In the genomic region with DNA sequence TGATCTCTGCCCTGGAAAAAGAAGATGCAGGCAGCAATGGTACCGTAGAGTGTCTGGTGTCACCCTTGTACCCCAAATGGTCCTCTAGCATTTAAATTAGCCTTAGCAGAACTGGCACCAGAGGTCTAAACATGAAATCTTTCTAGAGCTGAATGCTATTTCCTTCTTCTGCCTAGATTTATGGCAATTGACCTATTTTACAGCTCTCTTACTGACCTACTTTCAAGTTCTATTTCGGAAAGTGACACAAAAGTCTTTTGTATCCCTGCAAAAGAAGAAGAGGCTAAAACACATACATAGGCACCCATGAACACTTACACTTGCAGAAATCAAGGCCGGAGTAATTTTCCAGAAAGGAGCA, we compare ENCODE assay signal across 15 cellular contexts. TPM values are rescaled to one million over a fixed set of nuclear protein-coding genes. Genes with fewer than 3 reads are reported as not detected.
A peak's percentile ranks its signal among the peaks of the same experiment; 100 is the strongest.
DNase-seq lines count a peak whose midpoint lies in the region; ATAC-seq and TF ChIP-seq lines count a peak whose summit lies in the region.
"Had no signal": no experiment of that assay in that cellular context is flagged by ENCODE, and none has a peak within 500 bp of the region (broad histone marks: within the 10 kb centered on the region; RNA-seq: fewer than 3 reads in every experiment).

No MANE protein-coding gene starts in this region.

- WGBS in mammary epithelial cell (ENCODE audit: low coverage, missing lambda C conversion rate) = 88% methylated on average over 3 of the region's 3 CpGs

- DNase-seq in mammary epithelial cell = no peak
- no peak for DNase-seq in MCF 10A (ENCODE audit: unreplicated experiment)
- no peak for DNase-seq in adipocyte (ENCODE audit: low read depth)
- DNase-seq in neural progenitor cell (ENCODE audit: low spot score) = no peak
- no peak for DNase-seq in nephron progenitor cell
- no peak for DNase-seq in DMS114 treated with DMSO at 0.1 percent for 48 hours (lab: John Stamatoyannopoulos, UW; ENCODE audit: unreplicated experiment)
- DNase-seq: DMS79 treated with DMSO at 0.1 percent for 48 hours; KBM-7; NCI-H1048; NCI-H2107; NCI-H526 treated with DMSO at 0.1 percent for 48 hours; NK-92 treated with Interleukin-12 subunit alpha and Interleukin-12 subunit beta, amount 100 ng/mL, for 24 hours had no signal

- H3F3A ChIP-seq in neural progenitor cell (ENCODE audit: low read depth) = no peaks in the 10 kb centered on the region

- no peak overlapping the region for H3K9ac ChIP-seq in mammary epithelial cell (ENCODE audit: insufficient read depth, low read length)
- H3K9ac ChIP-seq in adipocyte (ENCODE audit: low read length) = peak overlapping the region; percentile 71
- H3K9ac ChIP-seq in neural progenitor cell = no peak overlapping the region

- dilution Hi-C loops in mammary epithelial cell (cut with HindIII; ENCODE audit: low sequenced_read_pairs) = no loop called here

- H3K4me3 ChIP-seq in mammary epithelial cell (replicated peaks in 1 of 3; ENCODE audit: insufficient read depth in 1 of 3, low read depth in 2 of 3, low read length in 3 of 3) (no peak overlapping the region), adipocyte (ENCODE audit: low read length) (peak overlapping the region; percentile 53), neural progenitor cell (no peak overlapping the region)

- CTCF ChIA-PET in mammary epithelial cell (lab: Charles Lee; ENCODE audit: low non-redundant PET) (no interaction called here), MCF 10A (lab: Yijun Ruan, JAX) (no interaction called here)

- no peaks in the 10 kb centered on the region for H3K79me2 ChIP-seq in mammary epithelial cell (ENCODE audit: insufficient read depth, low read length)
- H3K79me2 ChIP-seq in neural progenitor cell (ENCODE audit: low read depth) = no peaks in the 10 kb centered on the region

- H3K4me2 ChIP-seq in mammary epithelial cell (ENCODE audit: insufficient read depth, low read depth, low read length) (peak overlapping the region; percentile 6), neural progenitor cell (peak overlapping the region; percentile 8)

- TF ChIP-seq CTCF in mammary epithelial cell (conservative IDR thresholded peaks at IDR 0.05 in 1 of 2, IDR thresholded peaks at IDR 0.05 in 1 of 2; ENCODE audit: extremely low read depth in 1 of 2, insufficient read depth in 1 of 2, low read depth in 1 of 2, low read length in 2 of 2) = no peak
- no peak for TF ChIP-seq CTCF in MCF 10A (IDR thresholded peaks at IDR 0.05; ENCODE audit: unreplicated experiment)
- no peak for TF ChIP-seq CTCF in neural progenitor cell (IDR thresholded peaks at IDR 0.05)
- TF ChIP-seq CTCF in nephron progenitor cell (IDR thresholded peaks at IDR 0.05) = no peak

- no peaks in the 10 kb centered on the region for H3K27me3 Mint-ChIP-seq in MCF 10A (ENCODE audit: insufficient read depth, unreplicated experiment)
- peaks cover 8% of the 10 kb centered on the region for H3K27me3 Mint-ChIP-seq in neural progenitor cell (ENCODE audit: insufficient read depth, low read depth)
- peaks cover 6% of the 10 kb centered on the region for H3K27me3 Mint-ChIP-seq in nephron progenitor cell (ENCODE audit: low read depth, poor library complexity)

- H4K20me1 ChIP-seq in mammary epithelial cell (ENCODE audit: insufficient read depth, low read length) (no peaks in the 10 kb centered on the region), neural progenitor cell (ENCODE audit: low read depth) (no peaks in the 10 kb centered on the region)

- H3K27me3 ChIP-seq in mammary epithelial cell (ENCODE audit: insufficient read depth, low read length) (no peaks in the 10 kb centered on the region), adipocyte (replicated peaks; ENCODE audit: control insufficient read depth, insufficient read depth, low read length) (no peaks in the 10 kb centered on the region), neural progenitor cell (no peaks in the 10 kb centered on the region)

- no peaks in the 10 kb centered on the region for H3K36me3 ChIP-seq in mammary epithelial cell (ENCODE audit: insufficient read depth, low read length)
- no peaks in the 10 kb centered on the region for H3K36me3 ChIP-seq in adipocyte (ENCODE audit: control insufficient read depth, insufficient read depth, low read length, severe bottlenecking)
- H3K36me3 ChIP-seq in neural progenitor cell = no peaks in the 10 kb centered on the region

- BruUV-seq in mammary epithelial cell (replicated peaks; lab: Mats Ljungman, UMichigan) (no TSS peak), MCF 10A (replicated peaks; lab: Mats Ljungman, UMichigan) (no TSS peak)

- H3K27ac ChIP-seq in mammary epithelial cell (ENCODE audit: insufficient read depth, low read depth, low read length) = no peak overlapping the region
- no peak overlapping the region for H3K27ac ChIP-seq in neural progenitor cell

- no peak overlapping the region for H2AFZ ChIP-seq in mammary epithelial cell (ENCODE audit: low read depth, low read length)
- H2AFZ ChIP-seq in neural progenitor cell (replicated peaks) = no peak overlapping the region

- intact Hi-C loops in mammary epithelial cell (cut with micrococcal nuclease) (no loop called here), MCF 10A (cut with micrococcal nuclease) (loop anchor here (2.0 kb wide), 1 partner anchor 62 kb away; no protein-coding TSS in a partner anchor)

- H3K27ac Mint-ChIP-seq in MCF 10A (ENCODE audit: low read depth, unreplicated experiment) (no peak overlapping the region), neural progenitor cell (no peak overlapping the region), nephron progenitor cell (no peak overlapping the region)
- H3K27ac Mint-ChIP-seq: CD14-positive monocyte had no signal

- ATAC-seq in GM21381 (IDR thresholded peaks at IDR 0.05; ENCODE audit: unreplicated experiment) (no peak), HG03378 (IDR thresholded peaks at IDR 0.05; ENCODE audit: unreplicated experiment) (no peak)

- in situ Hi-C loops in mammary epithelial cell (cut with MboI; ENCODE audit: low sequenced_read_pairs in 2 of 2) = loop anchor here in 1 of 2 donors (25.0 kb wide), 1 partner anchor 411 kb away; no protein-coding TSS in a partner anchor

- H3K9me3 Mint-ChIP-seq in MCF 10A (ENCODE audit: unreplicated experiment) (no peaks in the 10 kb centered on the region), neural progenitor cell (no peaks in the 10 kb centered on the region), nephron progenitor cell (peaks cover 4% of the 10 kb centered on the region)

- H3K4me1 Mint-ChIP-seq in MCF 10A (ENCODE audit: insufficient read depth, unreplicated experiment) = peaks cover 21% of the 10 kb centered on the region
- peaks cover 13% of the 10 kb centered on the region for H3K4me1 Mint-ChIP-seq in neural progenitor cell
- H3K4me1 Mint-ChIP-seq in nephron progenitor cell = peaks cover 39% of the 10 kb centered on the region
- H3K4me1 Mint-ChIP-seq: CD14-positive monocyte had no signal

- no peaks in the 10 kb centered on the region for H3K36me3 Mint-ChIP-seq in MCF 10A (ENCODE audit: insufficient read depth, unreplicated experiment)
- H3K36me3 Mint-ChIP-seq in neural progenitor cell = no peaks in the 10 kb centered on the region
- H3K36me3 Mint-ChIP-seq in nephron progenitor cell (ENCODE audit: low read depth) = no peaks in the 10 kb centered on the region
- H3K36me3 Mint-ChIP-seq: CD14-positive monocyte had no signal

- POLR2A ChIA-PET in MCF 10A (lab: Yijun Ruan, JAX) = no interaction called here

- H3K4me3 Mint-ChIP-seq in MCF 10A (ENCODE audit: unreplicated experiment) (no peak overlapping the region), neural progenitor cell (no peak overlapping the region), nephron progenitor cell (no peak overlapping the region)
- H3K4me3 Mint-ChIP-seq: CD14-positive monocyte had no signal

- H3K9me3 ChIP-seq in mammary epithelial cell (replicated peaks; ENCODE audit: insufficient read depth, low read length) (no peaks in the 10 kb centered on the region), adipocyte (ENCODE audit: control insufficient read depth, low read length) (no peaks in the 10 kb centered on the region), neural progenitor cell (ENCODE audit: low read depth) (no peaks in the 10 kb centered on the region)

- H3K4me1 ChIP-seq in mammary epithelial cell (ENCODE audit: insufficient read depth, low read length) (peaks cover 18% of the 10 kb centered on the region), adipocyte (ENCODE audit: control insufficient read depth, insufficient read depth, low read length) (peaks cover 24% of the 10 kb centered on the region), neural progenitor cell (peaks cover 25% of the 10 kb centered on the region)

RNA-seq across cellular contexts. Expression of gene ADAM12, which starts 10.1 kb away (rescaled TPM):
- total RNA-seq in mammary epithelial cell = 1 to 10 TPM in 1 of 2 donors, under 1 TPM in 1; 0.26 to 8.2 TPM
- polyA plus RNA-seq in mammary epithelial cell = 0.59 TPM
- 0.10 TPM for polyA minus RNA-seq in mammary epithelial cell
- total RNA-seq in MCF 10A (2022) = 2.2 and 3.1 TPM in 2 replicates
- total RNA-seq in neural progenitor cell (ENCODE audit: low replicate concordance) = 7.4 and 8.0 TPM in 2 replicates
- polyA plus RNA-seq: CD14-positive monocyte had no signal
